Comparison of ENCODE assay signal across 8 cellular contexts in genomic region chr2:73233932-73234832, GRCh38. TPM values are rescaled to one million over a fixed set of nuclear protein-coding genes. Genes with fewer than 3 reads are reported as not detected.
A peak's percentile ranks its signal among the peaks of the same experiment; 100 is the strongest.
DNase-seq lines count a peak whose midpoint lies in the region; ATAC-seq and TF ChIP-seq lines count a peak whose summit lies in the region.

TSS of gene CCT7 (plus strand) at chr2:73234308. CDS start at chr2:73234379, 71 bp downstream.

- peaks cover 11% of the 10 kb centered on the region for H3K4me1 ChIP-seq in ES-I3 (ENCODE audit: insufficient read depth, low read length)
- peaks cover 21% of the 10 kb centered on the region for H3K4me1 ChIP-seq in HAP-1
- peaks cover 16% of the 10 kb centered on the region for H3K4me1 ChIP-seq in MM.1S (ENCODE audit: low read length)

- peaks cover 57% of the 10 kb centered on the region for H3K79me2 ChIP-seq in MM.1S (ENCODE audit: low read length)
- H3K79me2 ChIP-seq in neural cell (replicated peaks; ENCODE audit: insufficient read depth, low read length) = peaks cover 41% of the 10 kb centered on the region

- peak within 1 kb of the TSS; percentile 68; the same call in 1 of the 2 replicates for H3K27ac ChIP-seq in MM.1S (ENCODE audit: low read length)
- peak within 1 kb of the TSS; percentile 86 for H3K27ac ChIP-seq in neural cell (ENCODE audit: low read length)

- peak; percentile 79 for ATAC-seq in stimulated activated naive CD8-positive, alpha-beta T cell treated with anti-CD3 and anti-CD28 coated beads, Interleukin-15, amount 100 ng/mL, for 72 hours

- no peak for TF ChIP-seq CTCF in MM.1S (IDR thresholded peaks at IDR 0.05; ENCODE audit: low read length)
- TF ChIP-seq CTCF in neural cell (IDR thresholded peaks at IDR 0.05; ENCODE audit: poor library complexity, severe bottlenecking) = no peak

- no peaks in the 10 kb centered on the region for H3K27me3 ChIP-seq in HAP-1 (ENCODE audit: low read depth)
- no peaks in the 10 kb centered on the region for H3K27me3 ChIP-seq in MM.1S (replicated peaks; ENCODE audit: insufficient read depth, low read length)
- H3K27me3 ChIP-seq in neural cell (ENCODE audit: insufficient read depth, low read depth, low read length) = no peaks in the 10 kb centered on the region

- H3K4me3 Mint-ChIP-seq in stimulated activated naive CD8-positive, alpha-beta T cell treated with anti-CD3 and anti-CD28 coated beads, Interleukin-15, amount 100 ng/mL, for 72 hours = peak within 1 kb of the TSS; percentile 92 to 98

- peak within 1 kb of the TSS; percentile 99 for H3K4me2 ChIP-seq in MM.1S (ENCODE audit: low read depth, low read length)
- peak within 1 kb of the TSS; percentile 94 for H3K4me2 ChIP-seq in neural cell (ENCODE audit: low read length)

- H3K9me3 ChIP-seq in ES-I3 (ENCODE audit: control insufficient read depth, insufficient read depth, low read length) (no peaks in the 10 kb centered on the region), HAP-1 (no peaks in the 10 kb centered on the region), MM.1S (replicated peaks; ENCODE audit: insufficient read depth, low read length) (no peaks in the 10 kb centered on the region), neural cell (ENCODE audit: low read length) (no peaks in the 10 kb centered on the region)

- H3K4me3 ChIP-seq in HAP-1 (peak within 1 kb of the TSS; percentile 97), MM.1S (ENCODE audit: low read length) (peak within 1 kb of the TSS; percentile 79), neural cell (ENCODE audit: low read length) (peak within 1 kb of the TSS; percentile 86)

- H3K9me3 Mint-ChIP-seq in stimulated activated naive CD8-positive, alpha-beta T cell treated with anti-CD3 and anti-CD28 coated beads, Interleukin-15, amount 100 ng/mL, for 72 hours = no peaks in the 10 kb centered on the region

- H3K9ac ChIP-seq in ES-I3 (ENCODE audit: low read depth, low read length) (peak within 1 kb of the TSS; percentile 83), MM.1S (ENCODE audit: low read length) (peak within 1 kb of the TSS; percentile 85), neural cell (ENCODE audit: low read length) (peak within 1 kb of the TSS; percentile 90)

- no peaks in the 10 kb centered on the region for H3K27me3 Mint-ChIP-seq in stimulated activated naive CD8-positive, alpha-beta T cell treated with anti-CD3 and anti-CD28 coated beads, Interleukin-15, amount 100 ng/mL, for 72 hours

- H3K4me1 Mint-ChIP-seq in stimulated activated naive CD8-positive, alpha-beta T cell treated with anti-CD3 and anti-CD28 coated beads, Interleukin-15, amount 100 ng/mL, for 72 hours = peaks cover 44% of the 10 kb centered on the region

- H4K20me1 ChIP-seq in MM.1S (ENCODE audit: insufficient read depth, low read length) (peaks cover 36% of the 10 kb centered on the region), neural cell (ENCODE audit: insufficient read depth) (no peaks in the 10 kb centered on the region)

- peaks cover 2% of the 10 kb centered on the region; the same call in 1 of the 2 replicates for H3K36me3 ChIP-seq in ES-I3 (ENCODE audit: insufficient read depth, low read length)
- H3K36me3 ChIP-seq in HAP-1 (replicated peaks) = peaks cover 32% of the 10 kb centered on the region
- peaks cover 4% of the 10 kb centered on the region; the same call in 1 of the 2 replicates for H3K36me3 ChIP-seq in MM.1S (replicated peaks; ENCODE audit: insufficient read depth, low read length)
- H3K36me3 ChIP-seq in neural cell (ENCODE audit: insufficient read depth, low read length) = no peaks in the 10 kb centered on the region

- TF ChIP-seq RAD21 in neural cell (conservative IDR thresholded peaks at IDR 0.05) = no peak

- H3K27ac Mint-ChIP-seq in stimulated activated naive CD8-positive, alpha-beta T cell treated with anti-CD3 and anti-CD28 coated beads, Interleukin-15, amount 100 ng/mL, for 72 hours = peak within 1 kb of the TSS; percentile 96 to 99

- peak; percentile 74 for TF ChIP-seq EP300 in neural cell (conservative IDR thresholded peaks at IDR 0.05; ENCODE audit: poor library complexity, severe bottlenecking)

- in situ Hi-C loops in HAP-1 (cut with MboI; ENCODE audit: low sequenced_read_pairs) = no loop called here

- peak; percentile 81 to 90 for DNase-seq in HAP-1 (ENCODE audit: low spot score in 2 of 2)
- DNase-seq in MM.1S = peak; percentile 91
- peak; percentile 77 for DNase-seq in SHP77 treated with DMSO at 0.1 percent for 48 hours (lab: John Stamatoyannopoulos, UW)
- DNase-seq in activated effector memory CD4-positive, alpha-beta T cell treated with anti-CD3 and anti-CD28 coated beads, Interleukin-2, amount 50 U/mL, for 16 hours = peak; percentile 95
- peak; percentile 78 for DNase-seq in fibroblast of the conjunctiva (ENCODE audit: low read depth)
- peak; percentile 86 to 89 for DNase-seq in stimulated activated naive CD8-positive, alpha-beta T cell treated with anti-CD3 and anti-CD28 coated beads, Interleukin-15, amount 100 ng/mL, for 72 hours

- no peaks in the 10 kb centered on the region for H3K9me2 ChIP-seq in MM.1S (replicated peaks; ENCODE audit: insufficient read depth, low read length)
- H3K9me2 ChIP-seq in neural cell (ENCODE audit: insufficient read depth, low read length) = no peaks in the 10 kb centered on the region

- H2AFZ ChIP-seq in MM.1S (ENCODE audit: low read length) (peak within 1 kb of the TSS; percentile 99), neural cell (ENCODE audit: low read depth, low read length) (peak within 1 kb of the TSS; percentile 92)

- H3F3A ChIP-seq in MM.1S (ENCODE audit: insufficient read depth, low read length) = peaks cover 9% of the 10 kb centered on the region; the same call in 1 of the 2 replicates
- H3F3A ChIP-seq in neural cell (ENCODE audit: insufficient read depth, low read length, poor library complexity, severe bottlenecking) = peaks cover 2% of the 10 kb centered on the region

TF ChIP-seq in neural cell, 6 proteins besides CTCF, POLR2A, EP300 and RAD21:
- TF ChIP-seq EZH2 (IDR thresholded peaks at IDR 0.05; ENCODE audit: borderline replicate concordance, insufficient read depth, low read length, poor library complexity, severe bottlenecking) (no peak), POLR2AphosphoS5 (IDR thresholded peaks at IDR 0.05) (peak; percentile 94), MXI1 (conservative IDR thresholded peaks at IDR 0.05; ENCODE audit: poor library complexity, severe bottlenecking) (peak; percentile 81), REST (IDR thresholded peaks at IDR 0.05; ENCODE audit: borderline replicate concordance) (peak; percentile 89), TAF1 (IDR thresholded peaks at IDR 0.05; ENCODE audit: low read depth) (peak; percentile 91), SMC3 (conservative IDR thresholded peaks at IDR 0.05; ENCODE audit: poor library complexity) (no peak)
TF ChIP-seq in neural cell: peak in this region for 4.

RNA-seq across cellular contexts. Expression of gene CCT7, which starts in this region (rescaled TPM):
- polyA plus RNA-seq in neural cell = 309 and 310 TPM in 2 replicates
- 196 and 202 TPM in 2 replicates for polyA minus RNA-seq in neural cell

Comparison
In these comparisons a context has a peak if more than half of its experiments do, and no peak if none do; other contexts are left out.
1. Peak in every context shown above with its lines: DNase-seq, ATAC-seq, H3K4me3 ChIP-seq and H3K27ac ChIP-seq.